Comparison of ENCODE assay signal across 8 cellular contexts in genomic region chr7:47254081-47255006, GRCh38.
A peak's percentile ranks its signal among the peaks of the same experiment; 100 is the strongest.
DNase-seq lines count a peak whose midpoint lies in the region; ATAC-seq and TF ChIP-seq lines count a peak whose summit lies in the region.

No MANE protein-coding gene starts in this region.

- no peaks in the 10 kb centered on the region for H3K36me3 ChIP-seq in SJSA1

- peak overlapping the region; percentile 42 for H3K27ac ChIP-seq in SJSA1

- DNase-seq in DMS153 treated with DMSO at 0.1 percent for 48 hours (lab: John Stamatoyannopoulos, UW; ENCODE audit: unreplicated experiment): peak; percentile 57
- peak; percentile 36 for DNase-seq in HT1080 (ENCODE audit: low read depth)
- DNase-seq in SJSA1 (ENCODE audit: low read depth in 1 of 2, low spot score in 2 of 2): peak; percentile 72 to 78
- DNase-seq in astrocyte of the cerebellum (ENCODE audit: low read depth): no peak
- DNase-seq in hippocampal formation (lab: John Stamatoyannopoulos, UW): peak; percentile 46 to 57
- DNase-seq in renal cortical epithelial cell (ENCODE audit: low read depth): peak; percentile 49
- DNase-seq in RKO (ENCODE audit: low spot score): no peak

- H3K4me3 ChIP-seq in SJSA1 (peak overlapping the region; percentile 44), astrocyte of the cerebellum (ENCODE audit: low read depth, low read length) (peak overlapping the region; percentile 47)

- no peaks in the 10 kb centered on the region for H3K9me3 ChIP-seq in SJSA1 (replicated peaks)

- no peaks in the 10 kb centered on the region for H3K27me3 ChIP-seq in SJSA1 (replicated peaks)

- in situ Hi-C loops in astrocyte of the cerebellum (cut with HindIII; ENCODE audit: low sequenced_read_pairs): no loop called here

- peak; percentile 90 for ATAC-seq in GM21381 (IDR thresholded peaks at IDR 0.05; ENCODE audit: unreplicated experiment)

- H3K4me1 ChIP-seq in SJSA1 (replicated peaks): peaks cover 17% of the 10 kb centered on the region

- TF ChIP-seq CTCF in astrocyte of the cerebellum (IDR thresholded peaks at IDR 0.05; ENCODE audit: low read depth, low read length, missing control alignments): peak; percentile 63

Comparison
In these comparisons a context has a peak if more than half of its experiments do, and no peak if none do; other contexts are left out.
1. DNase-seq: peak in DMS153 treated with DMSO at 0.1 percent for 48 hours (single experiment), HT1080 (single experiment), SJSA1 (2 of 2), hippocampal formation (2 of 2) and renal cortical epithelial cell (single experiment); none in astrocyte of the cerebellum (single experiment) and RKO (single experiment).